ENCODE assay signal across 23 cellular contexts in genomic region chr3:157274644-157275137, GRCh38.
A peak's percentile ranks its signal among the peaks of the same experiment; 100 is the strongest.
DNase-seq lines count a peak whose midpoint lies in the region; ATAC-seq, FAIRE-seq and TF ChIP-seq lines count a peak whose summit lies in the region.
"Had no signal": no experiment of that assay in that cellular context is flagged by ENCODE, and none has a peak within 500 bp of the region (broad histone marks: within the 10 kb centered on the region; RNA-seq: fewer than 3 reads in every experiment).

No MANE protein-coding gene starts in this region.

- ATAC-seq in GM19397 (IDR thresholded peaks at IDR 0.05; ENCODE audit: unreplicated experiment): no peak
- ATAC-seq: HCT116, T-cell had no signal

- intact Hi-C loops in posterior cingulate gyrus (cut with DNase I): no loop called here

- TF ChIP-seq POLR2A in H54 (IDR thresholded peaks at IDR 0.05; ENCODE audit: low read depth, low read length): no peak
- TF ChIP-seq POLR2A in suprapubic skin (IDR thresholded peaks at IDR 0.05): no peak

- H3K4me1 ChIP-seq in suprapubic skin: no peaks in the 10 kb centered on the region
- H3K4me1 ChIP-seq: esophagus squamous epithelium, uterus had no signal

- TF ChIP-seq EP300 in suprapubic skin (IDR thresholded peaks at IDR 0.05): no peak

- CTCF ChIA-PET in RWPE1 (lab: Yijun Ruan, JAX): interaction anchor here (0.6 kb wide), 1 partner anchor 578 kb away, joined by 3 read pairs; no protein-coding TSS in a partner anchor

- no peaks in the 10 kb centered on the region for H3K36me3 ChIP-seq in suprapubic skin
- H3K36me3 ChIP-seq: BLaER1, esophagus squamous epithelium, uterus had no signal

- no peaks in the 10 kb centered on the region for H3K27me3 ChIP-seq in suprapubic skin
- H3K27me3 ChIP-seq: BLaER1, esophagus squamous epithelium, uterus had no signal

- TF ChIP-seq CTCF in RWPE1 (conservative IDR thresholded peaks at IDR 0.05; ENCODE audit: low read depth) (no peak), fibroblast of pulmonary artery (IDR thresholded peaks at IDR 0.05; ENCODE audit: low read length, missing control alignments) (no peak), suprapubic skin (IDR thresholded peaks at IDR 0.05) (no peak)

- H3K4me3 ChIP-seq in fibroblast of pulmonary artery (replicated peaks; ENCODE audit: low read depth, low read length) (no peak overlapping the region), suprapubic skin (no peak overlapping the region)
- H3K4me3 ChIP-seq: BLaER1, coronary artery, esophagus squamous epithelium, uterus had no signal

- H3K9me3 ChIP-seq in suprapubic skin: no peaks in the 10 kb centered on the region
- H3K9me3 ChIP-seq: BLaER1, esophagus squamous epithelium, uterus had no signal

- peak; percentile 76 for FAIRE-seq in H54 (lab: Jason Lieb, UNC)
- FAIRE-seq: small intestine had no signal

- 42% methylated on average over 2 of the region's 2 CpGs for WGBS in suprapubic skin

- POLR2A ChIA-PET in RWPE1 (lab: Yijun Ruan, JAX; ENCODE audit: low non-redundant PET): no interaction called here

- H3K27ac ChIP-seq in RWPE1 (peak overlapping the region; percentile 68; the same call in 1 of the 2 replicates), suprapubic skin (no peak overlapping the region)
- H3K27ac ChIP-seq: BLaER1, coronary artery, esophagus squamous epithelium, uterus had no signal

- DNase-seq in H54 (ENCODE audit: insufficient read length, low spot score): no peak
- peak; percentile 9 for DNase-seq in RWPE1 (ENCODE audit: low spot score)
- DNase-seq in fibroblast of pulmonary artery (ENCODE audit: low read depth): peak; percentile 58
- peak; percentile 62 for DNase-seq in pons (ENCODE audit: low spot score)
- no peak for DNase-seq in posterior cingulate gyrus
- DNase-seq in suprapubic skin (ENCODE audit: low spot score in 2 of 2): no peak
- no peak for DNase-seq in retina
- DNase-seq: activated B cell treated with CpG ODN at 0.5 μM for 24 hours; anterior cingulate cortex; DMS53; esophagus squamous epithelium; KBM-7; NCI-H1436 treated with DMSO at 0.1 percent for 48 hours; NCI-H510A treated with DMSO at 0.1 percent for 48 hours; nucleus accumbens; small intestine; stimulated activated naive CD4-positive, alpha-beta T cell treated with Interleukin-2 at 50 U/mL for 16 hours; T-cell; uterus had no signal

Comparison
In these comparisons a context has a peak if more than half of its experiments do, and no peak if none do; other contexts are left out.
1. DNase-seq: peak in RWPE1 (single experiment), fibroblast of pulmonary artery (single experiment) and pons (single experiment); none in H54 (single experiment), posterior cingulate gyrus (0 of 10), suprapubic skin (0 of 2) and retina (single experiment).